ENCODE assay signal across 4 cellular contexts in genomic region chr20:64087226-64087825, GRCh38. TPM values are rescaled to one million over a fixed set of nuclear protein-coding genes. Genes with fewer than 3 reads are reported as not detected.
"Had no signal": no experiment of that assay in that cellular context is flagged by ENCODE, and none has a peak within 500 bp of the region (broad histone marks: within the 10 kb centered on the region; RNA-seq: fewer than 3 reads in every experiment).

No MANE protein-coding gene starts in this region.

RNA-seq across cellular contexts. Expression of gene LKAAEAR1, which starts 3.1 kb away (rescaled TPM):
- total RNA-seq: M059J, MCF 10A, NCI-H460 had no signal

RNA-seq across cellular contexts. Expression of gene NPBWR2, which starts 20.0 kb away (rescaled TPM):
- total RNA-seq: LHCN-M2, M059J, MCF 10A, NCI-H460 had no signal
